21 cellular contexts compared by ENCODE assay signal in the genomic region with DNA sequence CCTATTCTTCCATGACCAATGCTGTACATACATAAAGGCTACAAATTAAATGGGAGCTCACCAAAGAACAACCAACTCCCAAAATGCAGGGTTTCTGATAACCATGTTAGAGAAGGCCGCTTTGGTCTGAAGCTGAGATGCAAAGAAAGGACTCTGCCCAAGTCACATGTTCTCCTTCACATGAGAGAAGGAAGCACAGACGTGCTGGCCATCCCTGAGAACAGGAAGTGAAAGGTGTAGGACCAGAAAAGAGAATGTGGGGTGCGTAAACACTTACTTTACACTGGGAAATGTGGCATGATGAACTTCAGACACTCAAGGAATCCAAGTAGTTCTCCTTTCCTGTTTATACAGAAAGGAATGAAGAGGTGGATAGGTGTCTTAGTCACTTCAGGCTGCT. TPM values are rescaled to one million over a fixed set of nuclear protein-coding genes. Genes with fewer than 3 reads are reported as not detected.
DNase-seq lines count a peak whose midpoint lies in the region; ATAC-seq, FAIRE-seq and TF ChIP-seq lines count a peak whose summit lies in the region.
"Had no signal": no experiment of that assay in that cellular context is flagged by ENCODE, and none has a peak within 500 bp of the region (broad histone marks: within the 10 kb centered on the region; RNA-seq: fewer than 3 reads in every experiment).

No MANE protein-coding gene starts in this region.

- peaks cover 2% of the 10 kb centered on the region; the same call in 1 of the 3 replicates for H3K9me3 ChIP-seq in GM12878 (replicated peaks; ENCODE audit: control insufficient read depth, insufficient read depth, low read length)
- H3K9me3 ChIP-seq in PC-3 (ENCODE audit: low read length), result no peaks in the 10 kb centered on the region
- H3K9me3 ChIP-seq: testis had no signal

- H3K4me1 ChIP-seq in GM12878 (ENCODE audit: control insufficient read depth, insufficient read depth, low read length) (peaks cover 5% of the 10 kb centered on the region; the same call in 1 of the 2 replicates), PC-3 (ENCODE audit: insufficient read depth, low read length) (peaks cover 25% of the 10 kb centered on the region)
- H3K4me1 ChIP-seq: psoas muscle, testis had no signal

- intact Hi-C loops in GM12878 (cut with micrococcal nuclease; ENCODE audit: unreplicated experiment), result no loop called here
- intact Hi-C loops in PC-3 (cut with micrococcal nuclease), result loop anchor here (10.0 kb wide), 1 partner anchor 983 kb away; no protein-coding TSS in a partner anchor

- no peaks in the 10 kb centered on the region for H3K27me3 ChIP-seq in GM12878 (replicated peaks in 1 of 2; ENCODE audit: control insufficient read depth in 2 of 2, insufficient read depth in 2 of 2, low read length in 1 of 2)
- H3K27me3 ChIP-seq in PC-3 (ENCODE audit: low read length), result no peaks in the 10 kb centered on the region
- H3K27me3 ChIP-seq: heart right ventricle, testis had no signal

- H3K9ac ChIP-seq in GM12878 (ENCODE audit: control insufficient read depth, insufficient read depth, low read length) (no peak overlapping the region), PC-3 (ENCODE audit: low read length) (no peak overlapping the region)

- no peak for TF ChIP-seq RAD21 in GM12878 (IDR thresholded peaks at IDR 0.05; ENCODE audit: insufficient read depth, low read depth, low read length)

- FAIRE-seq in GM12892 (lab: Jason Lieb, UNC) (peak; percentile 53), GM12878 (lab: Jason Lieb, UNC) (no peak)

- POLR2A ChIA-PET in GM12878 (lab: Charles Lee) (no interaction called here), PC-3 (lab: Charles Lee; ENCODE audit: unreplicated experiment) (interaction anchor here (0.7 kb wide), 1 partner anchor 11 kb away, joined by 7 read pairs; no protein-coding TSS in a partner anchor)

- no peak for TF ChIP-seq EP300 in GM12878 (IDR thresholded peaks at IDR 0.05; ENCODE audit: borderline replicate concordance in 1 of 2, control insufficient read depth in 1 of 2, low read depth in 2 of 2, low read length in 2 of 2)

- DNase-seq in GM12892 (ENCODE audit: insufficient read length), result no peak
- DNase-seq in GM12878 (ENCODE audit: low read depth, low spot score), result peak; percentile 17
- DNase-seq in NCI-H774 (lab: John Stamatoyannopoulos, UW), result no peak
- no peak for DNase-seq in PC-3
- no peak for DNase-seq in retina
- DNase-seq: activated CD4-positive, alpha-beta T cell treated with anti-CD3 and anti-CD28 coated beads, Interleukin-2, amount 10 ng/mL, durations not matched to agents 7 days and 5 days; activated naive CD4-positive, alpha-beta T cell; effector CD8-positive, alpha-beta T cell; heart right ventricle; NCI-H1930; NCI-H446; psoas muscle; stimulated activated CD4-positive, alpha-beta T cell treated with anti-CD3 and anti-CD28 coated beads, Interleukin-4, amount 100 ng/mL, for 4 hours; stimulated activated CD8-positive, alpha-beta memory T cell treated with anti-CD3 and anti-CD28 coated beads, Interleukin-4, amount 100 ng/mL, for 48 hours; testis had no signal

- H3K79me2 ChIP-seq in GM12878 (ENCODE audit: control insufficient read depth, insufficient read depth, low read length) (no peaks in the 10 kb centered on the region), PC-3 (ENCODE audit: low read length) (no peaks in the 10 kb centered on the region)

- no peaks in the 10 kb centered on the region for H3K9me2 ChIP-seq in PC-3 (replicated peaks; ENCODE audit: low read length)

- H3K4me3 ChIP-seq in GM12878 (no peak overlapping the region), PC-3 (ENCODE audit: low read length) (no peak overlapping the region)
- H3K4me3 ChIP-seq: heart right ventricle, psoas muscle, SK-N-MC, smooth muscle cell, testis had no signal

- 2% methylated on average over 3 of the region's 3 CpGs for WGBS in GM12878 (ENCODE audit: insufficient coverage, insufficient replicate concordance, low lambda C conversion rate, missing lambda C conversion rate)

- no peak for TF ChIP-seq POLR2A in GM12892 (IDR thresholded peaks at IDR 0.05; ENCODE audit: low read depth, low read length)
- no peak for TF ChIP-seq POLR2A in GM12878 (IDR thresholded peaks at IDR 0.05; ENCODE audit: low read depth, low read length)

- RAD21 ChIA-PET in GM12878 (lab: Charles Lee; ENCODE audit: unreplicated experiment), result interaction anchor here (1.1 to 10.5 kb wide), 2 partner anchors 32 to 151 kb away, joined by 3 to 305 read pairs; no protein-coding TSS in a partner anchor

- H3K4me2 ChIP-seq in GM12878 (ENCODE audit: control insufficient read depth, insufficient read depth) (no peak overlapping the region), PC-3 (ENCODE audit: low read length) (no peak overlapping the region)
- H3K4me2 ChIP-seq: smooth muscle cell had no signal

- ATAC-seq in GM21360 (IDR thresholded peaks at IDR 0.05; ENCODE audit: unreplicated experiment), result peak; percentile 47
- ATAC-seq in HG03432 (IDR thresholded peaks at IDR 0.05; ENCODE audit: unreplicated experiment), result peak; percentile 37
- peak; percentile 57 for ATAC-seq in GM12878
- no peak for ATAC-seq in PC-3
- ATAC-seq in GM21390 (IDR thresholded peaks at IDR 0.05; ENCODE audit: unreplicated experiment), result no peak
- ATAC-seq: heart right ventricle; natural killer cell treated with Interleukin-12 subunit alpha and Interleukin-12 subunit beta and Interleukin-15 and Interleukin-18, amount 100 ng/mL, for 72 hours; psoas muscle had no signal

- no peak overlapping the region; the same call in 1 of the 2 replicates for H3K27ac ChIP-seq in GM12878 (ENCODE audit: control insufficient read depth, insufficient read depth)
- no peak overlapping the region for H3K27ac ChIP-seq in PC-3 (ENCODE audit: low read length)
- H3K27ac ChIP-seq: heart right ventricle, psoas muscle, SK-N-MC, testis had no signal

- H3K36me3 ChIP-seq in GM12878 (ENCODE audit: control insufficient read depth in 2 of 2, insufficient read depth in 2 of 2, low read length in 1 of 2) (no peaks in the 10 kb centered on the region), PC-3 (ENCODE audit: low read depth, low read length) (no peaks in the 10 kb centered on the region)
- H3K36me3 ChIP-seq: heart right ventricle had no signal

- CTCF ChIA-PET in GM12878 (lab: Yijun Ruan, JAX) (interaction anchor here (0.6 to 17.1 kb wide), 4 partner anchors 8 to 418 kb away, joined by 3 to 734 read pairs (median 3); no protein-coding TSS in a partner anchor), PC-3 (lab: Charles Lee) (no interaction called here)

- no TSS peak for BruUV-seq in GM12878 (replicated peaks; lab: Mats Ljungman, UMichigan)
- no TSS peak for BruUV-seq in PC-3 (replicated peaks; lab: Mats Ljungman, UMichigan)

- in situ Hi-C loops in GM12878 (cut with MboI), result no loop called here

- peaks cover 7% of the 10 kb centered on the region for H3F3A ChIP-seq in PC-3 (ENCODE audit: low read length, unreplicated experiment)

- H2AFZ ChIP-seq in GM12878 (ENCODE audit: control insufficient read depth, low read depth, low read length) (peak overlapping the region; percentile 62), PC-3 (ENCODE audit: low read length) (no peak overlapping the region)

- no peak for TF ChIP-seq CTCF in GM12878 (IDR thresholded peaks at IDR 0.05 in 2 of 3, conservative IDR thresholded peaks at IDR 0.05 in 1 of 3; ENCODE audit: control insufficient read depth in 2 of 3, extremely low read depth in 1 of 3, insufficient read depth in 1 of 3, low read depth in 3 of 3, low read length in 3 of 3)
- no peak for TF ChIP-seq CTCF in PC-3 (conservative IDR thresholded peaks at IDR 0.05; ENCODE audit: low read depth, low read length)

- H4K20me1 ChIP-seq in GM12878 (ENCODE audit: control insufficient read depth, insufficient read depth) (no peaks in the 10 kb centered on the region), PC-3 (ENCODE audit: low read length) (no peaks in the 10 kb centered on the region)

- SMC1A ChIA-PET in GM12878 (lab: Charles Lee; ENCODE audit: uncharacterized antibody, unreplicated experiment), result interaction anchor here (19.2 kb wide), 1 partner anchor 152 kb away, joined by 384 read pairs; no protein-coding TSS in a partner anchor

TF ChIP-seq in GM12878, 131 proteins besides CTCF, POLR2A, EP300 and RAD21 (continues in another document):
- TF ChIP-seq, protein P1, sequence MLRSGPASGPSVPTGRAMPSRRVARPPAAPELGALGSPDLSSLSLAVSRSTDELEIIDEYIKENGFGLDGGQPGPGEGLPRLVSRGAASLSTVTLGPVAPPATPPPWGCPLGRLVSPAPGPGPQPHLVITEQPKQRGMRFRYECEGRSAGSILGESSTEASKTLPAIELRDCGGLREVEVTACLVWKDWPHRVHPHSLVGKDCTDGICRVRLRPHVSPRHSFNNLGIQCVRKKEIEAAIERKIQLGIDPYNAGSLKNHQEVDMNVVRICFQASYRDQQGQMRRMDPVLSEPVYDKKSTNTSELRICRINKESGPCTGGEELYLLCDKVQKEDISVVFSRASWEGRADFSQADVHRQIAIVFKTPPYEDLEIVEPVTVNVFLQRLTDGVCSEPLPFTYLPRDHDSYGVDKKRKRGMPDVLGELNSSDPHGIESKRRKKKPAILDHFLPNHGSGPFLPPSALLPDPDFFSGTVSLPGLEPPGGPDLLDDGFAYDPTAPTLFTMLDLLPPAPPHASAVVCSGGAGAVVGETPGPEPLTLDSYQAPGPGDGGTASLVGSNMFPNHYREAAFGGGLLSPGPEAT (IDR thresholded peaks at IDR 0.05; ENCODE audit: low read depth), result no peak
- TF ChIP-seq SPI1 (IDR thresholded peaks at IDR 0.05; ENCODE audit: borderline replicate concordance, insufficient read depth, low read depth, low read length) (peak; percentile 71), RAD51 (IDR thresholded peaks at IDR 0.05) (peak; percentile 54; the same call in 1 of the 2 replicates), CBX5 (IDR thresholded peaks at IDR 0.05; ENCODE audit: low read depth) (0 out of 2 replicates have a peak, but pooled peaks have one; percentile 49)

RNA-seq across cellular contexts. Expression of a gene that starts 31.7 kb away (rescaled TPM):
- 19.2 TPM for polyA plus RNA-seq in GM12892 (2012; ENCODE audit: missing spikeins)
- total RNA-seq in GM12878 (2013; cell fraction: nucleolus; rRNA removed), result 18.3 and 18.9 TPM in 2 replicates
- total RNA-seq in GM12878 (2014; rRNA removed), result 18.6 and 21.3 TPM in 2 replicates
- total RNA-seq in GM12878 (2014; rRNA removed; fragmentation: Illumina TruSeq; extraction: Trizol), result 20.6 and 20.7 TPM in 2 replicates
- 15.1 and 15.2 TPM in 2 replicates for total RNA-seq in GM12878 (2021)
- 12.6 TPM for polyA plus RNA-seq in GM12878 (2011; ENCODE audit: low read depth)
- 34.6 and 36.4 TPM in 2 replicates for polyA plus RNA-seq in GM12878 (2011; rRNA removed)
- polyA plus RNA-seq in GM12878 (2011; cell fraction: cytosol; rRNA removed), result 19.1 and 27.0 TPM in 2 replicates
- 18.5 and 20.0 TPM in 2 replicates for polyA plus RNA-seq in GM12878 (2011; cell fraction: nucleus; rRNA removed)
- polyA plus RNA-seq in GM12878 (2012), result 13.3 and 14.4 TPM in 2 replicates
- 25.9 and 31.1 TPM in 2 replicates for polyA plus RNA-seq in GM12878 (2014; fragmentation: Illumina TruSeq; extraction: Trizol)
- polyA plus RNA-seq in GM12878 (2014; fragmentation: Nextera tagmentation; extraction: Ambion mirVana), result 10 to 100 TPM; 31.5 to 38.6 TPM
- polyA plus RNA-seq in GM12878 (2014; rRNA removed), result 13.1 and 15.3 TPM in 2 replicates
- polyA plus RNA-seq in GM12878 (2016; fragmentation: Nextera tagmentation; extraction: Ambion mirVana), result 10 to 100 TPM; 27.1 to 30.2 TPM
- 28.3 and 31.5 TPM in 2 replicates for polyA minus RNA-seq in GM12878 (2011; rRNA and poly(A)+ RNA removed)
- 8.4 and 10.5 TPM in 2 replicates for polyA minus RNA-seq in GM12878 (2011; cell fraction: cytosol; rRNA and poly(A)+ RNA removed)
- 4.8 and 7.4 TPM in 2 replicates for polyA minus RNA-seq in GM12878 (2011; cell fraction: nucleus; rRNA and poly(A)+ RNA removed)
- 12.4 and 15.3 TPM in 2 replicates for total RNA-seq in PC-3 (2014; rRNA removed)

Comparison
In these comparisons a context has a peak if more than half of its experiments do, and no peak if none do; other contexts are left out.
1. ATAC-seq: peak in GM21360 (single experiment), HG03432 (single experiment) and GM12878 (single experiment); none in PC-3 (single experiment) and GM21390 (single experiment).